ENCODE assay signal across 35 cellular contexts in the genomic region with DNA sequence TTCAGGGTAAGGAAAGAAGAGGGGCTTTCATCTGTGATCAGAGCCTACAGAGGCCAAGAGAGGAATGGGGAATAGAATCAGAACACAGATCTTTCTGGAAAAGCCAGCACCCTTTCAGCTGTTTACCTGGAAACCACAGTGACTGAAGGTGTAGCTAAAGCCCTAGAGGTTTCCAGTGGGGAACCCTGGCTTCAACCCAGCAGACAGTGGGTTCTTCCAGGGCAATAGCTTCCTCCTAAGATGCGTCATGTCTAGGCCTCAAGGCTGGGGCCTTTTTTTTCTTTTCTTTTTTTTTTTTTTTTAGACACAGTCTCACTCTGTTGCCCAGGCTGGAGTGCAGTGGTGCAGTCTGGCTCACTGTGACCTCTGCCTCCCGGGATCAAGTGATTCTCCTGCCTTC. TPM values are rescaled to one million over a fixed set of nuclear protein-coding genes. Genes with fewer than 3 reads are reported as not detected.
"Had no signal": no experiment of that assay in that cellular context is flagged by ENCODE, and none has a peak within 500 bp of the region (broad histone marks: within the 10 kb centered on the region; RNA-seq: fewer than 3 reads in every experiment).

No MANE protein-coding gene starts in this region.

- DNase-seq: activated CD4-positive, alpha-beta memory T cell treated with anti-CD3 and anti-CD28 coated beads, Interleukin-2, amount 10 ng/mL, durations not matched to agents 7 days and 5 days; activated CD4-positive, alpha-beta T cell treated with anti-CD3 and anti-CD28 coated beads for 1 hour; activated CD4-positive, alpha-beta T cell treated with anti-CD3 and anti-CD28 coated beads for 48 hours; activated CD4-positive, CD25-positive, alpha-beta regulatory T cell; activated CD8-positive, alpha-beta memory T cell treated with anti-CD3 and anti-CD28 coated beads for 24 hours; activated CD8-positive, alpha-beta memory T cell treated with anti-CD3 and anti-CD28 coated beads, Interleukin-2, amount 10 ng/mL, durations not matched to agents 7 days and 5 days; activated CD8-positive, alpha-beta memory T cell treated with anti-CD3 and anti-CD28 coated beads, Interleukin-2, amount 50 U/mL, for 48 hours; activated gamma-delta T cell; activated naive CD4-positive, alpha-beta T cell treated with Interleukin-2 at 50 U/mL for 16 hours; activated naive CD8-positive, alpha-beta T cell treated with anti-CD3 and anti-CD28 coated beads, Interleukin-2, amount 10 ng/mL, durations not matched to agents 7 days and 5 days; activated T-cell treated with anti-CD3 and anti-CD28 coated beads, Interleukin-2, amount 50 U/mL, for 48 hours; amygdala; Karpas-422; KBM-7; MG63; NCI-H1048; NCI-H1105 treated with DMSO at 0.1 percent for 48 hours; NCI-H1436; NCI-H1694; NCI-H1930; NCI-H2081 treated with DMSO at 0.1 percent for 48 hours; NCI-H510A; NCI-H526; NCI-H748 treated with DMSO at 0.1 percent for 48 hours; NK-92 treated with Interleukin-12 subunit alpha and Interleukin-12 subunit beta, amount 100 ng/mL, for 24 hours; PC-3; Peyer's patch; Right ventricle myocardium superior; SW 1271; T-helper 1 cell; T-helper 2 cell; T-helper 9 cell had no signal

- ATAC-seq: activated CD8-positive, alpha-beta memory T cell treated with anti-CD3 and anti-CD28 coated beads, Interleukin-2, amount 10 ng/mL, durations not matched to agents 7 days and 5 days; PC-3 had no signal

- H3K27ac ChIP-seq: ascending aorta, cardiac muscle cell, Peyer's patch, VCaP had no signal

RNA-seq across cellular contexts. Expression of a gene that starts 3.1 kb away (rescaled TPM):
- total RNA-seq: activated CD8-positive, alpha-beta memory T cell treated with anti-CD3 and anti-CD28 coated beads, Interleukin-2, amount 10 ng/mL, durations not matched to agents 7 days and 5 days; ascending aorta; cardiac muscle cell; Peyer's patch; Right ventricle myocardium superior had no signal
